ENCODE assay signal across 18 cellular contexts in the genomic region with DNA sequence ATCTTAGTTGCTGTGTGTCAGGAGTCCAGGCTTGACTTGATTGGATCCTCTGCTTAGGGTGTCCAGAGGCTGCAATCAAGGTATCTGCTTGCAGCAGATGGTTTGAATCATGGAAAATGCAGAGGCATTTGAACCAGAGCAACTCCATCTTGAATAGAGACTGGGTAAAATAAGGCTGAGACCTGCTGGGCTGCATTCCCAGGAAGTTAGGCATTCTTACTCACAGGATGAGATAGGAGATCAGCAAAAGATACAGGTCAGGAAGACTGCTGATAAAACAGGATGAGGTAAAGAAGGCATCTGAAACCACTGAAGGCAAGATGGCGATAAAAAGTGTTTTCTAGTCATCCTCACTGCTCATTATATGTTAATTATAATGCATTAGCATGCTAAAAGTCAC.
"Had no signal": no experiment of that assay in that cellular context is flagged by ENCODE, and none has a peak within 500 bp of the region (broad histone marks: within the 10 kb centered on the region; RNA-seq: fewer than 3 reads in every experiment).

No MANE protein-coding gene starts in this region.

- H3K27ac ChIP-seq: gastroesophageal sphincter, heart right ventricle, neutrophil, parathyroid adenoma, thoracic aorta had no signal

- H2AFZ ChIP-seq: parathyroid adenoma had no signal

- H3K4me1 ChIP-seq: gastroesophageal sphincter, heart right ventricle, parathyroid adenoma had no signal

- H3K36me3 ChIP-seq: gastroesophageal sphincter, heart right ventricle, neutrophil, thoracic aorta had no signal

- H3K9me3 ChIP-seq: mucosa of descending colon, neutrophil, thoracic aorta had no signal

- H3K4me3 ChIP-seq: gastroesophageal sphincter, heart right ventricle, lung, mucosa of descending colon, thoracic aorta had no signal

- H3K9ac ChIP-seq: parathyroid adenoma had no signal

- H3K27me3 ChIP-seq: gastroesophageal sphincter, neutrophil had no signal

- DNase-seq: activated CD4-positive, alpha-beta T cell treated with anti-CD3 and anti-CD28 coated beads, Interleukin-2, amount 10 ng/mL, durations not matched to agents 24 days and 14 days; activated CD8-positive, alpha-beta memory T cell treated with anti-CD3 and anti-CD28 coated beads, Interleukin-2, amount 50 U/mL, for 48 hours; activated gamma-delta T cell treated with Interleukin-2 at 50 U/mL for 16 hours; amygdala; cortex of kidney; effector CD8-positive, alpha-beta T cell; erythroblast; heart right ventricle; mucosa of descending colon; naive thymus-derived CD4-positive, alpha-beta T cell; stimulated activated CD4-positive, alpha-beta T cell treated with anti-CD3 and anti-CD28 coated beads, Interleukin-12 subunit alpha, Interleukin-12 subunit beta, amount 100 ng/mL, for 4 hours; stimulated activated CD4-positive, alpha-beta T cell treated with anti-CD3 and anti-CD28 coated beads, Interleukin-2, amount 100 ng/mL, for 24 hours; T-helper 17 cell had no signal

- H3K79me2 ChIP-seq: parathyroid adenoma had no signal
